ENCODE assay signal across 9 cellular contexts in the genomic region with DNA sequence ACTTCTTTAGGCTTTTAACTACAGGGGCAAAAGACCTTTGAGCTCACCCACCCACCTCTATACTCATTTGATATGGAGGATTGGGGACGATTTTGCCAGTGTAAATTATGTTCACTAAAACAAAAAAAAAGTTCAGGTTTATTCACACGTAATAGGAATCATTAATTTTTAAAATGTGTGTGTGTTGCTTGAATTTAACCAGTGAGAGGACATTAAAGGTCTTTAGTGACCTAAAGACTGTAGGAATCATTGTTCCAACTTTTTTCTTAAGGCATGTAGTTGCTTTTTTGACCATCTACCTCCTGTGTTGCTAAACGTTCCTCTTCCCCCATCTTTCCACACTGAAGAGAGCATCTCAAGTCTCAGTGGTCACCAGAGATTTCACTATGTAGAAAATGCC. TPM values are rescaled to one million over a fixed set of nuclear protein-coding genes. Genes with fewer than 3 reads are reported as not detected.
DNase-seq lines count a peak whose midpoint lies in the region; ATAC-seq and TF ChIP-seq lines count a peak whose summit lies in the region.
"Had no signal": no experiment of that assay in that cellular context is flagged by ENCODE, and none has a peak within 500 bp of the region (broad histone marks: within the 10 kb centered on the region; RNA-seq: fewer than 3 reads in every experiment).

No MANE protein-coding gene starts in this region.

- ATAC-seq in right lobe of liver = no peak
- ATAC-seq in foreskin keratinocyte = no peak

- intact Hi-C loops in left ventricle myocardium inferior (cut with micrococcal nuclease) (loop anchor here (10.0 kb wide), 1 partner anchor 84 kb away; no protein-coding TSS in a partner anchor), right lobe of liver (cut with DNase I) (no loop called here)

- WGBS in right lobe of liver (ENCODE audit: insufficient coverage, low coverage, low lambda C conversion rate, missing lambda C conversion rate) = 42% methylated on average over 3 of the region's 3 CpGs

- H3K27ac ChIP-seq in left ventricle myocardium inferior (replicated peaks) (no peak overlapping the region), right atrium auricular region (no peak overlapping the region), right lobe of liver (no peak overlapping the region), foreskin keratinocyte (no peak overlapping the region)

- H3K27me3 ChIP-seq in left ventricle myocardium inferior (ENCODE audit: low read depth) (no peaks in the 10 kb centered on the region), right atrium auricular region (no peaks in the 10 kb centered on the region), right lobe of liver (no peaks in the 10 kb centered on the region), foreskin keratinocyte (no peaks in the 10 kb centered on the region)

- H3K9me3 ChIP-seq in left ventricle myocardium inferior (replicated peaks) (no peaks in the 10 kb centered on the region), right atrium auricular region (no peaks in the 10 kb centered on the region), right lobe of liver (no peaks in the 10 kb centered on the region)

- TF ChIP-seq POLR2A in right lobe of liver (IDR thresholded peaks at IDR 0.05) = no peak

- no peak for TF ChIP-seq CTCF in left ventricle myocardium inferior (IDR thresholded peaks at IDR 0.05; ENCODE audit: borderline replicate concordance)
- TF ChIP-seq CTCF in right atrium auricular region (IDR thresholded peaks at IDR 0.05) = no peak
- no peak for TF ChIP-seq CTCF in astrocyte of the cerebellum (IDR thresholded peaks at IDR 0.05; ENCODE audit: low read depth, low read length, missing control alignments)
- TF ChIP-seq CTCF in right lobe of liver (IDR thresholded peaks at IDR 0.05) = no peak
- no peak for TF ChIP-seq CTCF in foreskin keratinocyte (conservative IDR thresholded peaks at IDR 0.05)

- H3K4me1 ChIP-seq in left ventricle myocardium inferior = peaks cover 37% of the 10 kb centered on the region
- H3K4me1 ChIP-seq in right atrium auricular region = peaks cover 0 to 27% of the 10 kb centered on the region in 2 donors
- peaks cover 0 to 21% (median 6%) of the 10 kb centered on the region in 4 donors for H3K4me1 ChIP-seq in right lobe of liver
- no peaks in the 10 kb centered on the region for H3K4me1 ChIP-seq in foreskin keratinocyte

- H3K4me3 ChIP-seq in left ventricle myocardium inferior (peak overlapping the region; percentile 84), right atrium auricular region (no peak overlapping the region), astrocyte of the cerebellum (ENCODE audit: low read depth, low read length) (peak overlapping the region; percentile 93), right lobe of liver (peak overlapping the region in 2 of 3 donors; percentile 75 to 82)

- in situ Hi-C loops in astrocyte of the cerebellum (cut with HindIII; ENCODE audit: low sequenced_read_pairs) = no loop called here

- H3K36me3 ChIP-seq in left ventricle myocardium inferior (peaks cover 48% of the 10 kb centered on the region), right atrium auricular region (peaks cover 27% of the 10 kb centered on the region), right lobe of liver (peaks cover 0 to 42% (median 19%) of the 10 kb centered on the region in 4 donors)

- DNase-seq in left ventricle myocardium inferior = no peak
- no peak for DNase-seq in right atrium auricular region (ENCODE audit: low spot score)
- no peak for DNase-seq in astrocyte of the cerebellum (ENCODE audit: low read depth)
- DNase-seq in right lobe of liver = no peak
- DNase-seq in GF-D8 (lab: John Stamatoyannopoulos, UW) = no peak
- DNase-seq in glomerular visceral epithelial cell (ENCODE audit: extremely low spot score) = no peak
- no peak for DNase-seq in midbrain (lab: John Stamatoyannopoulos, UW)
- DNase-seq in foreskin keratinocyte = no peak

RNA-seq across cellular contexts. Expression of a gene that starts 1.1 kb away (rescaled TPM):
- 83.8 TPM for total RNA-seq in left ventricle myocardium inferior
- 100 to 1,000 TPM; 102 to 119 TPM for total RNA-seq in right atrium auricular region
- 100 to 1,000 TPM in 1 of 6 experiments, 10 to 100 TPM in 5; 38.6 to 115 (median 48.8) TPM for total RNA-seq in right lobe of liver
- total RNA-seq in foreskin keratinocyte = 251 and 260 TPM in 2 replicates
- 354 and 374 TPM in 2 replicates for polyA plus RNA-seq in foreskin keratinocyte

RNA-seq across cellular contexts. Expression of a gene that starts 24.6 kb away (rescaled TPM):
- total RNA-seq in left ventricle myocardium inferior = 0.41 TPM
- not detected for total RNA-seq in right atrium auricular region
- total RNA-seq in right lobe of liver = 1 to 10 TPM in 1 of 6 experiments, under 1 TPM in 5; 0.31 to 3.5 (median 0.55) TPM
- total RNA-seq in foreskin keratinocyte = 0.25 and 0.44 TPM in 2 replicates
- not detected in 2 replicates for polyA plus RNA-seq in foreskin keratinocyte

RNA-seq across cellular contexts. Expression of a gene that starts 31.1 kb away (rescaled TPM):
- total RNA-seq in left ventricle myocardium inferior (not detected), right atrium auricular region (not detected), right lobe of liver (not detected), foreskin keratinocyte (not detected in 2 replicates)
- polyA plus RNA-seq in foreskin keratinocyte = not detected in 2 replicates
- total RNA-seq: subcutaneous adipose tissue had no signal

RNA-seq across cellular contexts. Expression of a gene that starts 37.2 kb away (rescaled TPM):
- total RNA-seq in left ventricle myocardium inferior = 0.25 TPM
- total RNA-seq in right atrium auricular region = under 1 TPM in 1 of 2 donors, not detected in 1; 0.31 TPM
- under 1 TPM; 0.32 to 0.74 (median 0.52) TPM for total RNA-seq in right lobe of liver
- total RNA-seq in foreskin keratinocyte = 0.31 and 0.39 TPM in 2 replicates
- 0.03 and 0.06 TPM in 2 replicates for polyA plus RNA-seq in foreskin keratinocyte

RNA-seq across cellular contexts. Expression of a gene that starts 37.3 kb away (rescaled TPM):
- 8.5 TPM for total RNA-seq in left ventricle myocardium inferior
- 10 to 100 TPM in 1 of 2 donors, 1 to 10 TPM in 1; 6.5 to 10.6 TPM for total RNA-seq in right atrium auricular region
- 10 to 100 TPM; 24.4 to 30.8 (median 26.3) TPM for total RNA-seq in right lobe of liver
- 4.9 and 5.4 TPM in 2 replicates for total RNA-seq in foreskin keratinocyte
- polyA plus RNA-seq in foreskin keratinocyte = 1.0 and 1.1 TPM in 2 replicates

Comparison
In these comparisons a context has a peak if more than half of its experiments do, and no peak if none do; other contexts are left out.
1. H3K4me3 ChIP-seq: peak in left ventricle myocardium inferior (single experiment), astrocyte of the cerebellum (single experiment) and right lobe of liver (2 of 3); none in right atrium auricular region (0 of 2).